ENCODE assay signal across 12 cellular contexts in genomic region chr11:45654741-45655283, GRCh38. TPM values are rescaled to one million over a fixed set of nuclear protein-coding genes. Genes with fewer than 3 reads are reported as not detected.
DNase-seq lines count a peak whose midpoint lies in the region; ATAC-seq and TF ChIP-seq lines count a peak whose summit lies in the region.
"Had no signal": no experiment of that assay in that cellular context is flagged by ENCODE, and none has a peak within 500 bp of the region (broad histone marks: within the 10 kb centered on the region; RNA-seq: fewer than 3 reads in every experiment).

No MANE protein-coding gene starts in this region.

- DNase-seq in trophoblast cell (no peak), glomerular visceral epithelial cell (ENCODE audit: extremely low spot score) (no peak), brain microvascular endothelial cell (no peak), immature natural killer cell (no peak)
- no peak for DNase-seq in activated naive CD4-positive, alpha-beta T cell (lab: John Stamatoyannopoulos, UW)
- DNase-seq: T1000 had no signal

- peak; percentile 8 for ATAC-seq in GM18519 (IDR thresholded peaks at IDR 0.05; ENCODE audit: low FRiP score, unreplicated experiment)
- ATAC-seq in HG03354 (IDR thresholded peaks at IDR 0.05; ENCODE audit: poor library complexity, severe bottlenecking, unreplicated experiment) = peak; percentile 20
- ATAC-seq: stimulated activated memory B cell treated with anti-CD40 and anti-IgM and Interleukin-4, amounts not matched to agents 10 μg/mL and 1 μg/mL and 100 μg/mL, for 72 hours had no signal

- H3K27me3 ChIP-seq in trophoblast cell (ENCODE audit: insufficient read depth, low read length) = no peaks in the 10 kb centered on the region
- H3K27me3 ChIP-seq in brain microvascular endothelial cell (replicated peaks) = no peaks in the 10 kb centered on the region

- peak overlapping the region; percentile 28 for H2BK12ac ChIP-seq in trophoblast cell (ENCODE audit: low read length)

- H2AFZ ChIP-seq in trophoblast cell (ENCODE audit: insufficient read depth, low read length, poor library complexity) = no peak overlapping the region

- H3K36me3 ChIP-seq in trophoblast cell (ENCODE audit: control insufficient read depth in 1 of 2, insufficient read depth in 2 of 2, low read length in 2 of 2) = no peaks in the 10 kb centered on the region
- H3K36me3 ChIP-seq in brain microvascular endothelial cell (replicated peaks) = no peaks in the 10 kb centered on the region

- H3K27ac ChIP-seq in cingulate gyrus (ENCODE audit: low read depth, low read length) (peak overlapping the region; percentile 73), trophoblast cell (ENCODE audit: low read depth, low read length) (no peak overlapping the region), brain microvascular endothelial cell (no peak overlapping the region)

- no peak overlapping the region for H3K9ac ChIP-seq in trophoblast cell (ENCODE audit: low read length)

- no peak overlapping the region for H2BK120ac ChIP-seq in trophoblast cell (ENCODE audit: insufficient read depth, low read length, poor library complexity)

- no peak overlapping the region for H3K4me3 ChIP-seq in trophoblast cell (ENCODE audit: low read depth, low read length)
- H3K4me3 ChIP-seq in brain microvascular endothelial cell (ENCODE audit: low read depth, low read length) = no peak overlapping the region
- H3K4me3 ChIP-seq: mucosa of descending colon had no signal

- H3K36me3 Mint-ChIP-seq in immature natural killer cell = peaks cover 0 to 4% (median 0%) of the 10 kb centered on the region in 3 donors
- H3K36me3 Mint-ChIP-seq: activated naive CD8-positive, alpha-beta T cell treated with anti-CD3 and anti-CD28 coated beads for 36 hours; stimulated activated memory B cell treated with anti-CD40 and anti-IgM and Interleukin-4, amounts not matched to agents 10 μg/mL and 1 μg/mL and 100 μg/mL, for 72 hours had no signal

- H4K91ac ChIP-seq in trophoblast cell (ENCODE audit: low read depth, low read length) = no peak overlapping the region

- H3K4ac ChIP-seq in trophoblast cell (ENCODE audit: low read depth, low read length) = no peak overlapping the region

- H3K9me3 ChIP-seq in trophoblast cell (ENCODE audit: insufficient read depth, low read depth, low read length) = peaks cover 2% of the 10 kb centered on the region
- H3K9me3 ChIP-seq: mucosa of descending colon had no signal

- H2AK5ac ChIP-seq in trophoblast cell (ENCODE audit: low read length) = no peak overlapping the region

- H3K27me3 Mint-ChIP-seq in immature natural killer cell (ENCODE audit: low read depth in 3 of 3) = peaks cover 10 to 20% (median 16%) of the 10 kb centered on the region in 3 donors

- no CpG with 5 or more reads among the region's 3 CpGs for WGBS in trophoblast cell (ENCODE audit: extremely low coverage, insufficient coverage, insufficient read length)

- no peak overlapping the region for H3K4me3 Mint-ChIP-seq in immature natural killer cell
- H3K4me3 Mint-ChIP-seq: activated naive CD8-positive, alpha-beta T cell treated with anti-CD3 and anti-CD28 coated beads for 36 hours; stimulated activated memory B cell treated with anti-CD40 and anti-IgM and Interleukin-4, amounts not matched to agents 10 μg/mL and 1 μg/mL and 100 μg/mL, for 72 hours had no signal

- H3K4me2 ChIP-seq in trophoblast cell (ENCODE audit: low read length) = no peak overlapping the region

- no peaks in the 10 kb centered on the region for H3K79me2 ChIP-seq in trophoblast cell (ENCODE audit: control insufficient read depth, insufficient read depth, low read length, poor library complexity)

- H3K18ac ChIP-seq in trophoblast cell (ENCODE audit: low read length) = no peak overlapping the region

- H3K9me3 Mint-ChIP-seq in immature natural killer cell = no peaks in the 10 kb centered on the region
- H3K9me3 Mint-ChIP-seq: activated naive CD8-positive, alpha-beta T cell treated with anti-CD3 and anti-CD28 coated beads for 36 hours; stimulated activated memory B cell treated with anti-CD40 and anti-IgM and Interleukin-4, amounts not matched to agents 10 μg/mL and 1 μg/mL and 100 μg/mL, for 72 hours had no signal

- H3K23ac ChIP-seq in trophoblast cell (ENCODE audit: low read length) = no peak overlapping the region

- peaks cover 11 to 15% of the 10 kb centered on the region in 2 experiments for H3K4me1 ChIP-seq in trophoblast cell (ENCODE audit: control insufficient read depth in 1 of 2, insufficient read depth in 2 of 2, low read length in 2 of 2)

- H4K8ac ChIP-seq in trophoblast cell (ENCODE audit: low read depth, low read length) = no peak overlapping the region

- no peak overlapping the region for H3K27ac Mint-ChIP-seq in immature natural killer cell
- H3K27ac Mint-ChIP-seq: activated naive CD8-positive, alpha-beta T cell treated with anti-CD3 and anti-CD28 coated beads for 36 hours; stimulated activated memory B cell treated with anti-CD40 and anti-IgM and Interleukin-4, amounts not matched to agents 10 μg/mL and 1 μg/mL and 100 μg/mL, for 72 hours had no signal

- no peak overlapping the region for H4K12ac ChIP-seq in trophoblast cell (ENCODE audit: low read depth, low read length)

- H2BK5ac ChIP-seq in trophoblast cell (ENCODE audit: low read depth, low read length, poor library complexity) = no peak overlapping the region

- no peaks in the 10 kb centered on the region for H3K79me1 ChIP-seq in trophoblast cell (ENCODE audit: low read length)

- no peak for TF ChIP-seq CTCF in brain microvascular endothelial cell (IDR thresholded peaks at IDR 0.05; ENCODE audit: low read depth, low read length, missing control alignments)

- H3K14ac ChIP-seq in trophoblast cell (ENCODE audit: low read length) = no peak overlapping the region

- H3K4me1 Mint-ChIP-seq in immature natural killer cell = peaks cover 7 to 20% of the 10 kb centered on the region in 2 donors

- in situ Hi-C loops in brain microvascular endothelial cell (cut with HindIII; ENCODE audit: low pct_ligation_motif_present, low sequenced_read_pairs) = loop anchor here (25.0 kb wide), 1 partner anchor 268 kb away; no protein-coding TSS in a partner anchor

RNA-seq across cellular contexts. Expression of gene CHST1, which starts 10.6 kb away (rescaled TPM):
- polyA plus RNA-seq in trophoblast cell (2013) = 2.3 and 2.4 TPM in 2 replicates
- polyA plus RNA-seq in immature natural killer cell = under 1 TPM in 1 of 3 donors, not detected in 2; 0.11 TPM
